ENCODE assay signal across 8 cellular contexts in the genomic region with DNA sequence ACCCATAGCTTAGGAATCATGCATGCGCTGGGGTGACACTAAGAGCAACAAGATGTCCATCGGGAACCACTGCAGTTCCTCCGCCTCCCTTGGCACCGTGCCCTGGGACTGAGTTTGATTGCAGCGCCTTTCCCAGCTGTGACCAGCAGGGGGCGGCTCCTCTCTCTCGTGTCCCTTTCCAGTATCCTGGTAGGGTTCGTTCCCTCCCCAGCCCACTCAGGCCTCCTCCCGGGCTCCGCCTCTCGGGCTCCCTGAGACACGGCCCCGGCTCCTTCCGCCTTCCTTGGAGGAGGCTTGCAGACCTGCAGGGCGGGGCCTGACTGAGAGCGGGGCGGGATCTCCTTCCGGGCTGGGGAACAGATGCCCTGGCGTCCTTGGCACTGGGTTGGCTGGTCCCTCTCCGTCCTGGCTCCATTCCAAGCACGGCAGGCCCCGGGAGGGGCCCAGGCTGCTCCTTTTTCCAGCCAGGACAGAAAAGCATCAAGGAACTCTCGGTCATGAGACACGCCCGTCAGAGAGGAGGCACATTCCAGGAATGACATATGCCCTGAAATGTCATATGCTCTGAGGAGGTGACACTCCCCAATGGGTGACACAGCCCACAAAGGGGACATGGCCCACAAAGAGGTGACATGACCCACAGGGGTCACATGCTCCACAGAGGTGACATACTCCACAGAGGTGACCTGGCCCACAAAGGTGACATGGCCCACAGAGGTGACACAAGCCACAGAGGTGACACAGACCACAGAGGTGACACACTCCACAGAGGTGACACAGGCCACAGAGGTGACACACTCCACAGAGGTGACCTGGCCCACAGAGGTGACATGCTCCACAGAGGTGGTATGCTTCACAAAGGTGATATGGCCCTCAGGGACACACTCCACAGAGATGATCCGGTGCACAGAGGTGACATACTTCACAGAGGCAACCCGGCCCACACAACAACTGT.
A peak's percentile ranks its signal among the peaks of the same experiment; 100 is the strongest.
DNase-seq lines count a peak whose midpoint lies in the region; ATAC-seq and FAIRE-seq lines count a peak whose summit lies in the region.

No MANE protein-coding gene starts in this region.

- peak overlapping the region; percentile 50 to 70 for H3K18ac ChIP-seq in mesenchymal stem cell (ENCODE audit: low read depth in 1 of 2, low read length in 2 of 2)

- H3K27ac ChIP-seq in mesenchymal stem cell (ENCODE audit: low read length, poor library complexity, severe bottlenecking), result no peak overlapping the region

- no peaks in the 10 kb centered on the region for H3K79me1 ChIP-seq in mesenchymal stem cell (replicated peaks; ENCODE audit: low read length, poor library complexity, severe bottlenecking)

- WGBS in mesenchymal stem cell, result 16% methylated on average over 27 of the region's 27 CpGs

- H3K27me3 ChIP-seq in mesenchymal stem cell (ENCODE audit: control insufficient read depth in 1 of 2, insufficient read depth in 1 of 2, low read length in 2 of 2), result no peaks in the 10 kb centered on the region

- H2BK120ac ChIP-seq in mesenchymal stem cell (ENCODE audit: low read depth, low read length), result no peak overlapping the region

- H2BK5ac ChIP-seq in mesenchymal stem cell (ENCODE audit: low read depth, low read length, poor library complexity, severe bottlenecking), result no peak overlapping the region

- DNase-seq in HPDE6-E6E7 (ENCODE audit: extremely low spot score) (peak; percentile 75), NOMO-1 treated with dmso at 0.1 percent for 144 hours (lab: John Stamatoyannopoulos, UW; ENCODE audit: unreplicated experiment) (peak; percentile 80), mesenchymal stem cell (peak; percentile 96)
- DNase-seq in activated CD8-positive, alpha-beta memory T cell treated with anti-CD3 and anti-CD28 coated beads, Interleukin-2, amount 50 U/mL, for 1 hour (ENCODE audit: extremely low read depth), result peak; percentile 40
- DNase-seq in stimulated activated CD8-positive, alpha-beta memory T cell treated with anti-CD3 and anti-CD28 coated beads, Interleukin-12 subunit alpha, Interleukin-12 subunit beta, amount 100 ng/mL, for 24 hours (ENCODE audit: extremely low read depth), result peak; percentile 34

- peak overlapping the region; percentile 11 to 60 for H2BK12ac ChIP-seq in mesenchymal stem cell (ENCODE audit: low read length in 2 of 2)

- H3K36me3 ChIP-seq in ES-I3 (ENCODE audit: insufficient read depth, low read length) (no peaks in the 10 kb centered on the region), mesenchymal stem cell (ENCODE audit: control insufficient read depth in 1 of 2, insufficient read depth in 2 of 2, low read depth in 1 of 2, low read length in 2 of 2) (no peaks in the 10 kb centered on the region)

- peak; percentile 64 for FAIRE-seq in endometrium (lab: Jason Lieb, UNC)

- no peak overlapping the region for H3K23ac ChIP-seq in mesenchymal stem cell (ENCODE audit: low read length in 2 of 2)

- peak overlapping the region; percentile 62 for H3K4me2 ChIP-seq in mesenchymal stem cell (ENCODE audit: low read length, poor library complexity, severe bottlenecking)

- H3K4me1 ChIP-seq in ES-I3 (ENCODE audit: insufficient read depth, low read length) (peaks cover 5% of the 10 kb centered on the region; the same call in 1 of the 2 replicates), mesenchymal stem cell (ENCODE audit: control insufficient read depth, insufficient read depth, low read depth, low read length) (peaks cover 32% of the 10 kb centered on the region)

- no peak overlapping the region for H3K14ac ChIP-seq in mesenchymal stem cell (ENCODE audit: low read length in 2 of 2)

- H3K9ac ChIP-seq in ES-I3 (ENCODE audit: low read depth, low read length) (peak overlapping the region; percentile 39; the same call in 1 of the 2 replicates), mesenchymal stem cell (ENCODE audit: low read length) (peak overlapping the region; percentile 74)

- H2AK5ac ChIP-seq in mesenchymal stem cell (ENCODE audit: low read length, severe bottlenecking), result peak overlapping the region; percentile 1

- H2AFZ ChIP-seq in mesenchymal stem cell (ENCODE audit: low read depth, low read length), result peak overlapping the region; percentile 55

- peak overlapping the region; percentile 70 for H4K8ac ChIP-seq in mesenchymal stem cell (ENCODE audit: low read length)

- no peak for ATAC-seq in GM19328 (IDR thresholded peaks at IDR 0.05; ENCODE audit: unreplicated experiment)

- no peak overlapping the region for H2BK15ac ChIP-seq in mesenchymal stem cell (ENCODE audit: low read depth, poor library complexity, severe bottlenecking)

- peak overlapping the region; percentile 81 for H4K91ac ChIP-seq in mesenchymal stem cell (ENCODE audit: low read length)

- H3K4ac ChIP-seq in mesenchymal stem cell (ENCODE audit: low read depth in 1 of 2, low read length in 2 of 2), result peak overlapping the region; percentile 6 to 20

- peak overlapping the region; percentile 30 to 73 for H3K4me3 ChIP-seq in mesenchymal stem cell (ENCODE audit: insufficient read depth in 1 of 2, low read depth in 1 of 2, low read length in 2 of 2)

- H3K9me3 ChIP-seq in ES-I3 (ENCODE audit: control insufficient read depth, insufficient read depth, low read length) (no peaks in the 10 kb centered on the region), mesenchymal stem cell (ENCODE audit: control insufficient read depth, low read length) (no peaks in the 10 kb centered on the region)

Comparison
In these comparisons a context has a peak if more than half of its experiments do, and no peak if none do; other contexts are left out.
1. DNase-seq: peak in every context shown above with its lines; median percentile 96 in mesenchymal stem cell; 80 in NOMO-1 treated with dmso at 0.1 percent for 144 hours; 75 in HPDE6-E6E7; 40 in activated CD8-positive, alpha-beta memory T cell treated with anti-CD3 and anti-CD28 coated beads, Interleukin-2, amount 50 U/mL, for 1 hour; 34 in stimulated activated CD8-positive, alpha-beta memory T cell treated with anti-CD3 and anti-CD28 coated beads, Interleukin-12 subunit alpha, Interleukin-12 subunit beta, amount 100 ng/mL, for 24 hours.